In genomic region chr12:65643171-65643570, GRCh38 we compare ENCODE assay signal across 25 cellular contexts.
"Had no signal": no experiment of that assay in that cellular context is flagged by ENCODE, and none has a peak within 500 bp of the region (broad histone marks: within the 10 kb centered on the region; RNA-seq: fewer than 3 reads in every experiment).

No MANE protein-coding gene starts in this region.

- H3K9ac ChIP-seq: neural progenitor cell had no signal

- H2AFZ ChIP-seq: neural progenitor cell had no signal

- FAIRE-seq: colon had no signal

- DNase-seq: activated B cell treated with CpG ODN at 0.5 μM for 24 hours; activated CD4-positive, alpha-beta T cell treated with anti-CD3 and anti-CD28 coated beads for 48 hours; activated CD8-positive, alpha-beta memory T cell treated with anti-CD3 and anti-CD28 coated beads, Interleukin-2, amount 10 ng/mL, durations not matched to agents 7 days and 5 days; activated CD8-positive, alpha-beta T cell treated with anti-CD3 and anti-CD28 coated beads for 36 hours; activated effector memory CD4-positive, alpha-beta T cell treated with anti-CD3 and anti-CD28 coated beads, Interleukin-2, amount 50 U/mL, for 16 hours; activated naive CD4-positive, alpha-beta T cell treated with anti-CD3 and anti-CD28 coated beads, Interleukin-2, amount 50 U/mL, for 16 hours; activated naive CD8-positive, alpha-beta T cell treated with anti-CD3 and anti-CD28 coated beads, Interleukin-2, amount 50 U/mL, for 24 hours; activated T-cell treated with anti-CD3 and anti-CD28 coated beads for 4 hours; body of pancreas; esophagus squamous epithelium; left lung; naive thymus-derived CD8-positive, alpha-beta T cell; stimulated activated CD4-positive, alpha-beta T cell treated with anti-CD3 and anti-CD28 coated beads, Interleukin-4, amount 100 ng/mL, for 24 hours; substantia nigra; SW 1271; T-helper 17 cell; thyroid gland; upper lobe of right lung had no signal

- H3K27ac ChIP-seq: body of pancreas, esophagus squamous epithelium, left lung, neural progenitor cell, thyroid gland, upper lobe of right lung had no signal

- H3K4me2 ChIP-seq: neural progenitor cell had no signal

- H3K4me1 Mint-ChIP-seq: activated B cell treated with CpG ODN at 0.5 μM for 24 hours; activated CD8-positive, alpha-beta memory T cell treated with anti-CD3 and anti-CD28 coated beads, Interleukin-2, amount 10 ng/mL, durations not matched to agents 7 days and 5 days; activated naive CD8-positive, alpha-beta T cell treated with anti-CD3 and anti-CD28 coated beads, Interleukin-2, amount 50 U/mL, for 24 hours; central memory CD8-positive, alpha-beta T cell; naive thymus-derived CD8-positive, alpha-beta T cell; T-helper 17 cell had no signal

- H3K27me3 Mint-ChIP-seq: activated B cell treated with CpG ODN at 0.5 μM for 24 hours; activated CD8-positive, alpha-beta memory T cell treated with anti-CD3 and anti-CD28 coated beads, Interleukin-2, amount 10 ng/mL, durations not matched to agents 7 days and 5 days; progenitor cell of endocrine pancreas had no signal

- H3K36me3 Mint-ChIP-seq: activated CD8-positive, alpha-beta memory T cell treated with anti-CD3 and anti-CD28 coated beads, Interleukin-2, amount 10 ng/mL, durations not matched to agents 7 days and 5 days; mesothelial cell of epicardium; naive thymus-derived CD8-positive, alpha-beta T cell; neural progenitor cell had no signal

- H3K4me1 ChIP-seq: body of pancreas, left lung, neural progenitor cell, upper lobe of right lung had no signal

- H3K4me3 ChIP-seq: body of pancreas, esophagus squamous epithelium, left lung, lung, neural progenitor cell, thyroid gland, upper lobe of right lung had no signal

- H3K27me3 ChIP-seq: body of pancreas, neural progenitor cell, thyroid gland had no signal

- H3K9me3 Mint-ChIP-seq: activated B cell treated with CpG ODN at 0.5 μM for 24 hours; activated CD8-positive, alpha-beta T cell treated with anti-CD3 and anti-CD28 coated beads for 36 hours; mesothelial cell of epicardium had no signal

- H3K27ac Mint-ChIP-seq: activated B cell treated with CpG ODN at 0.5 μM for 24 hours; activated CD8-positive, alpha-beta memory T cell treated with anti-CD3 and anti-CD28 coated beads, Interleukin-2, amount 10 ng/mL, durations not matched to agents 7 days and 5 days; activated CD8-positive, alpha-beta T cell treated with anti-CD3 and anti-CD28 coated beads for 36 hours; activated naive CD8-positive, alpha-beta T cell treated with anti-CD3 and anti-CD28 coated beads, Interleukin-2, amount 50 U/mL, for 24 hours; mesothelial cell of epicardium; naive thymus-derived CD8-positive, alpha-beta T cell; neural progenitor cell; progenitor cell of endocrine pancreas; stimulated activated naive CD8-positive, alpha-beta T cell treated with anti-CD3 and anti-CD28 coated beads, Interleukin-15, Interleukin-2, amounts not matched to agents 100 ng/mL and 50 ng/mL, for 24 hours; T-helper 17 cell had no signal

- H3K36me3 ChIP-seq: esophagus squamous epithelium, left lung, neural progenitor cell, thyroid gland, upper lobe of right lung had no signal

- H3K4me3 Mint-ChIP-seq: activated B cell treated with CpG ODN at 0.5 μM for 24 hours; activated CD8-positive, alpha-beta memory T cell treated with anti-CD3 and anti-CD28 coated beads, Interleukin-2, amount 10 ng/mL, durations not matched to agents 7 days and 5 days; activated CD8-positive, alpha-beta T cell treated with anti-CD3 and anti-CD28 coated beads for 36 hours; activated naive CD8-positive, alpha-beta T cell treated with anti-CD3 and anti-CD28 coated beads, Interleukin-2, amount 50 U/mL, for 24 hours; central memory CD8-positive, alpha-beta T cell; mesothelial cell of epicardium; naive thymus-derived CD8-positive, alpha-beta T cell; neural progenitor cell; stimulated activated naive CD8-positive, alpha-beta T cell treated with anti-CD3 and anti-CD28 coated beads, Interleukin-15, Interleukin-2, amounts not matched to agents 100 ng/mL and 50 ng/mL, for 24 hours; T-helper 17 cell had no signal

- ATAC-seq: activated CD8-positive, alpha-beta memory T cell treated with anti-CD3 and anti-CD28 coated beads, Interleukin-2, amount 10 ng/mL, durations not matched to agents 7 days and 5 days; activated CD8-positive, alpha-beta T cell treated with anti-CD3 and anti-CD28 coated beads for 36 hours; activated naive CD8-positive, alpha-beta T cell treated with anti-CD3 and anti-CD28 coated beads, Interleukin-2, amount 50 U/mL, for 24 hours; body of pancreas; left lung; naive thymus-derived CD8-positive, alpha-beta T cell; T-helper 17 cell; upper lobe of right lung had no signal

- H3K9me3 ChIP-seq: body of pancreas, esophagus squamous epithelium, left lung, thyroid gland, upper lobe of right lung had no signal
